8 cellular contexts compared by ENCODE assay signal in genomic region chr10:35090162-35090954, GRCh38. TPM values are rescaled to one million over a fixed set of nuclear protein-coding genes. Genes with fewer than 3 reads are reported as not detected.
DNase-seq lines count a peak whose midpoint lies in the region; ATAC-seq, FAIRE-seq and TF ChIP-seq lines count a peak whose summit lies in the region.

TSS of gene CUL2 (minus strand) at chr10:35090341. CDS start at chr10:35071317, 19,024 bp downstream.

- 0 to 1% methylated on average over 12 to 35 of the region's 59 CpGs for WGBS in GM23248 (ENCODE audit: low coverage in 1 of 2, low lambda C conversion rate in 2 of 2, missing lambda C conversion rate in 2 of 2), 2 experiments

- intact Hi-C loops in activated T-helper 1 cell treated with anti-CD3 and anti-CD28 coated beads, Interleukin-12 subunit alpha, Interleukin-12 subunit beta, Interleukin-2, Interleukin-4 antibody, amounts not matched to agents 30 ng/mL and 10 ng/mL and 1 ng/mL, durations not matched to agents 14 hours and 24 hours and 36 hours (cut with micrococcal nuclease) = loop anchor here (1.0 kb wide), 5 partner anchors 36 to 251 kb away; partner anchors contain the start of gene CREM

- H3K27ac ChIP-seq in DND-41 (ENCODE audit: low read length) (peak within 1 kb of the TSS; percentile 80), GM23248 (peak within 1 kb of the TSS; percentile 51), Karpas-422 (ENCODE audit: low read length) (peak within 1 kb of the TSS; percentile 55)

- H3K9me2 ChIP-seq in GM23248 (ENCODE audit: insufficient read depth) = no peaks in the 10 kb centered on the region
- H3K9me2 ChIP-seq in Karpas-422 (replicated peaks; ENCODE audit: insufficient read depth, low read length) = no peaks in the 10 kb centered on the region

- no peak for TF ChIP-seq CTCF in DND-41 (IDR thresholded peaks at IDR 0.05; ENCODE audit: borderline replicate concordance, extremely low read depth, low read length, poor library complexity, severe bottlenecking)

- peak within 1 kb of the TSS; percentile 66 to 83 for H3K4me3 ChIP-seq in DND-41 (ENCODE audit: low read depth in 1 of 2, low read length in 2 of 2)
- peak within 1 kb of the TSS; percentile 85 for H3K4me3 ChIP-seq in GM23248
- peak within 1 kb of the TSS; percentile 96 for H3K4me3 ChIP-seq in Karpas-422 (ENCODE audit: low read length)

- H3K9me3 ChIP-seq in DND-41 (ENCODE audit: insufficient read depth, low read length, severe bottlenecking) (peaks cover 5% of the 10 kb centered on the region), GM23248 (ENCODE audit: low read depth) (no peaks in the 10 kb centered on the region), Karpas-422 (ENCODE audit: low read length) (0 out of 2 replicates have a peak, but pooled peaks cover 4% of the 10 kb centered on the region)

- H3K79me2 ChIP-seq in DND-41 (ENCODE audit: insufficient read depth, low read length) = peaks cover 49% of the 10 kb centered on the region
- peaks cover 48% of the 10 kb centered on the region for H3K79me2 ChIP-seq in GM23248 (ENCODE audit: insufficient read depth)
- peaks cover 47% of the 10 kb centered on the region for H3K79me2 ChIP-seq in Karpas-422 (ENCODE audit: low read length)

- H3K36me3 ChIP-seq in DND-41 (ENCODE audit: insufficient read depth, low read length) = no peaks in the 10 kb centered on the region
- no peaks in the 10 kb centered on the region for H3K36me3 ChIP-seq in GM23248 (ENCODE audit: low read depth)
- no peaks in the 10 kb centered on the region for H3K36me3 ChIP-seq in Karpas-422 (ENCODE audit: insufficient read depth, low read length)

- no peak for FAIRE-seq in RCC 7860 (lab: Jason Lieb, UNC)

- DNase-seq in DND-41 = peak; percentile 95
- peak; percentile 97 for DNase-seq in GM23248
- peak; percentile 96 for DNase-seq in Karpas-422
- peak; percentile 78 for DNase-seq in RCC 7860 (ENCODE audit: low spot score)
- DNase-seq in activated T-helper 1 cell treated with anti-CD3 and anti-CD28 coated beads, Interleukin-12 subunit alpha, Interleukin-12 subunit beta, Interleukin-2, Interleukin-4 antibody, amounts not matched to agents 30 ng/mL and 10 ng/mL and 1 ng/mL, durations not matched to agents 14 hours and 24 hours and 36 hours (ENCODE audit: low spot score) = peak; percentile 90
- DNase-seq in fibroblast of gingiva (ENCODE audit: low read depth) = peak; percentile 98
- peak; percentile 93 for DNase-seq in naive B cell
- DNase-seq in stimulated activated effector memory CD8-positive, alpha-beta T cell treated with anti-CD3 and anti-CD28 coated beads, Interleukin-12 subunit alpha, Interleukin-12 subunit beta, amount 100 ng/mL, for 72 hours (ENCODE audit: low spot score in 2 of 2) = peak; percentile 83 to 96

- in situ Hi-C loops in GM23248 (cut with MboI) = no loop called here

- H3K4me2 ChIP-seq in DND-41 (ENCODE audit: insufficient read depth, low read length) = peak within 1 kb of the TSS; percentile 65
- H3K4me2 ChIP-seq in GM23248 (ENCODE audit: unreplicated experiment) = peak within 1 kb of the TSS; percentile 94
- H3K4me2 ChIP-seq in Karpas-422 (ENCODE audit: low read depth, low read length, poor library complexity, severe bottlenecking) = peak within 1 kb of the TSS; percentile 90

- H3F3A ChIP-seq in GM23248 (ENCODE audit: insufficient read depth) = no peaks in the 10 kb centered on the region

- no peaks in the 10 kb centered on the region for H3K9me3 Mint-ChIP-seq in activated T-helper 1 cell treated with anti-CD3 and anti-CD28 coated beads, Interleukin-12 subunit alpha, Interleukin-12 subunit beta, Interleukin-2, Interleukin-4 antibody, amounts not matched to agents 30 ng/mL and 10 ng/mL and 1 ng/mL, durations not matched to agents 14 hours and 24 hours and 36 hours
- H3K9me3 Mint-ChIP-seq in naive B cell = peaks cover 0 to 5% (median 0%) of the 10 kb centered on the region in 7 donors
- no peaks in the 10 kb centered on the region for H3K9me3 Mint-ChIP-seq in stimulated activated effector memory CD8-positive, alpha-beta T cell treated with anti-CD3 and anti-CD28 coated beads, Interleukin-12 subunit alpha, Interleukin-12 subunit beta, amount 100 ng/mL, for 72 hours

- H2AFZ ChIP-seq in DND-41 (ENCODE audit: low read depth, low read length) = peak within 1 kb of the TSS; percentile 82
- peak within 1 kb of the TSS; percentile 86 for H2AFZ ChIP-seq in GM23248
- H2AFZ ChIP-seq in Karpas-422 (ENCODE audit: low read length) = peak within 1 kb of the TSS; percentile 94

- peaks cover 7% of the 10 kb centered on the region for H4K20me1 ChIP-seq in DND-41 (ENCODE audit: insufficient read depth, low read length)
- no peaks in the 10 kb centered on the region for H4K20me1 ChIP-seq in GM23248 (ENCODE audit: insufficient read depth)
- no peaks in the 10 kb centered on the region for H4K20me1 ChIP-seq in Karpas-422 (ENCODE audit: insufficient read depth, low read depth, low read length)

- H3K4me1 ChIP-seq in DND-41 (ENCODE audit: insufficient read depth, low read length) = peaks cover 35% of the 10 kb centered on the region
- peaks cover 15% of the 10 kb centered on the region; the same call in 1 of the 2 replicates for H3K4me1 ChIP-seq in GM23248 (ENCODE audit: insufficient read depth)
- H3K4me1 ChIP-seq in Karpas-422 (ENCODE audit: low read length) = peaks cover 20% of the 10 kb centered on the region

- H3K27me3 Mint-ChIP-seq in activated T-helper 1 cell treated with anti-CD3 and anti-CD28 coated beads, Interleukin-12 subunit alpha, Interleukin-12 subunit beta, Interleukin-2, Interleukin-4 antibody, amounts not matched to agents 30 ng/mL and 10 ng/mL and 1 ng/mL, durations not matched to agents 14 hours and 24 hours and 36 hours (ENCODE audit: insufficient read depth) = peaks cover 9% of the 10 kb centered on the region
- no peaks in the 10 kb centered on the region for H3K27me3 Mint-ChIP-seq in naive B cell

- peaks cover 38% of the 10 kb centered on the region for H3K4me1 Mint-ChIP-seq in activated T-helper 1 cell treated with anti-CD3 and anti-CD28 coated beads, Interleukin-12 subunit alpha, Interleukin-12 subunit beta, Interleukin-2, Interleukin-4 antibody, amounts not matched to agents 30 ng/mL and 10 ng/mL and 1 ng/mL, durations not matched to agents 14 hours and 24 hours and 36 hours (ENCODE audit: low read depth)
- H3K4me1 Mint-ChIP-seq in naive B cell = peaks cover 35 to 53% (median 51%) of the 10 kb centered on the region in 3 donors
- peaks cover 45% of the 10 kb centered on the region for H3K4me1 Mint-ChIP-seq in stimulated activated effector memory CD8-positive, alpha-beta T cell treated with anti-CD3 and anti-CD28 coated beads, Interleukin-12 subunit alpha, Interleukin-12 subunit beta, amount 100 ng/mL, for 72 hours

- peak; percentile 94 for ATAC-seq in DND-41 (ENCODE audit: insufficient read depth, low read depth)
- ATAC-seq in naive B cell (ENCODE audit: low read depth in 2 of 2) = peak; percentile 93 to 94
- peak; percentile 98 for ATAC-seq in stimulated activated effector memory CD8-positive, alpha-beta T cell treated with anti-CD3 and anti-CD28 coated beads, Interleukin-12 subunit alpha, Interleukin-12 subunit beta, amount 100 ng/mL, for 72 hours

- H3K27ac Mint-ChIP-seq in activated T-helper 1 cell treated with anti-CD3 and anti-CD28 coated beads, Interleukin-12 subunit alpha, Interleukin-12 subunit beta, Interleukin-2, Interleukin-4 antibody, amounts not matched to agents 30 ng/mL and 10 ng/mL and 1 ng/mL, durations not matched to agents 14 hours and 24 hours and 36 hours = peak within 1 kb of the TSS; percentile 99
- H3K27ac Mint-ChIP-seq in naive B cell = peak within 1 kb of the TSS; percentile 99 to 100 (median 100)
- H3K27ac Mint-ChIP-seq in stimulated activated effector memory CD8-positive, alpha-beta T cell treated with anti-CD3 and anti-CD28 coated beads, Interleukin-12 subunit alpha, Interleukin-12 subunit beta, amount 100 ng/mL, for 72 hours = peak within 1 kb of the TSS; percentile 95

- H3K4me3 Mint-ChIP-seq in activated T-helper 1 cell treated with anti-CD3 and anti-CD28 coated beads, Interleukin-12 subunit alpha, Interleukin-12 subunit beta, Interleukin-2, Interleukin-4 antibody, amounts not matched to agents 30 ng/mL and 10 ng/mL and 1 ng/mL, durations not matched to agents 14 hours and 24 hours and 36 hours = peak within 1 kb of the TSS; percentile 98
- peak within 1 kb of the TSS; percentile 89 to 100 (median 98) for H3K4me3 Mint-ChIP-seq in naive B cell
- H3K4me3 Mint-ChIP-seq in stimulated activated effector memory CD8-positive, alpha-beta T cell treated with anti-CD3 and anti-CD28 coated beads, Interleukin-12 subunit alpha, Interleukin-12 subunit beta, amount 100 ng/mL, for 72 hours = peak within 1 kb of the TSS; percentile 80

- H3K9ac ChIP-seq in DND-41 (ENCODE audit: low read depth, low read length) (peak within 1 kb of the TSS; percentile 79), GM23248 (peak within 1 kb of the TSS; percentile 86), Karpas-422 (ENCODE audit: low read length) (peak within 1 kb of the TSS; percentile 90)

- H3K27me3 ChIP-seq in DND-41 (ENCODE audit: insufficient read depth, low read length, poor library complexity) = no peaks in the 10 kb centered on the region
- no peaks in the 10 kb centered on the region for H3K27me3 ChIP-seq in GM23248 (replicated peaks; ENCODE audit: insufficient read depth)
- H3K27me3 ChIP-seq in Karpas-422 (ENCODE audit: low read length) = no peaks in the 10 kb centered on the region

- H3K36me3 Mint-ChIP-seq in activated T-helper 1 cell treated with anti-CD3 and anti-CD28 coated beads, Interleukin-12 subunit alpha, Interleukin-12 subunit beta, Interleukin-2, Interleukin-4 antibody, amounts not matched to agents 30 ng/mL and 10 ng/mL and 1 ng/mL, durations not matched to agents 14 hours and 24 hours and 36 hours (ENCODE audit: low read depth) = peaks cover 10% of the 10 kb centered on the region
- H3K36me3 Mint-ChIP-seq in naive B cell = no peaks in the 10 kb centered on the region
- H3K36me3 Mint-ChIP-seq in stimulated activated effector memory CD8-positive, alpha-beta T cell treated with anti-CD3 and anti-CD28 coated beads, Interleukin-12 subunit alpha, Interleukin-12 subunit beta, amount 100 ng/mL, for 72 hours = peaks cover 9% of the 10 kb centered on the region

RNA-seq across cellular contexts. Expression of gene CUL2, which starts in this region (rescaled TPM):
- 29.7 and 35.3 TPM in 2 replicates for total RNA-seq in GM23248 (2014; rRNA removed; shearing (Covaris generic))
- 50.5 and 52.1 TPM in 2 replicates for polyA plus RNA-seq in GM23248 (2016; fragmentation: Nextera tagmentation; extraction: Ambion mirVana)
- total RNA-seq in Karpas-422 (2014; rRNA removed; shearing (Covaris generic); ENCODE audit: low replicate concordance) = 14.1 and 15.9 TPM in 2 replicates
- total RNA-seq in activated T-helper 1 cell treated with anti-CD3 and anti-CD28 coated beads, Interleukin-12 subunit alpha, Interleukin-12 subunit beta, Interleukin-2, Interleukin-4 antibody, amounts not matched to agents 30 ng/mL and 10 ng/mL and 1 ng/mL, durations not matched to agents 14 hours and 24 hours and 36 hours = 49.8 and 50.5 TPM in 2 replicates
- polyA plus RNA-seq in naive B cell (ENCODE audit: low read depth in 6 of 6) = 10 to 100 TPM; 23.7 to 36.2 (median 28.4) TPM

Comparison
In these comparisons a context has a peak if more than half of its experiments do, and no peak if none do; other contexts are left out.
1. Peak in every context shown above with its lines: DNase-seq, ATAC-seq, H3K4me3 ChIP-seq and H3K27ac ChIP-seq.